Comparison of ENCODE assay signal across 8 cellular contexts in the genomic region with DNA sequence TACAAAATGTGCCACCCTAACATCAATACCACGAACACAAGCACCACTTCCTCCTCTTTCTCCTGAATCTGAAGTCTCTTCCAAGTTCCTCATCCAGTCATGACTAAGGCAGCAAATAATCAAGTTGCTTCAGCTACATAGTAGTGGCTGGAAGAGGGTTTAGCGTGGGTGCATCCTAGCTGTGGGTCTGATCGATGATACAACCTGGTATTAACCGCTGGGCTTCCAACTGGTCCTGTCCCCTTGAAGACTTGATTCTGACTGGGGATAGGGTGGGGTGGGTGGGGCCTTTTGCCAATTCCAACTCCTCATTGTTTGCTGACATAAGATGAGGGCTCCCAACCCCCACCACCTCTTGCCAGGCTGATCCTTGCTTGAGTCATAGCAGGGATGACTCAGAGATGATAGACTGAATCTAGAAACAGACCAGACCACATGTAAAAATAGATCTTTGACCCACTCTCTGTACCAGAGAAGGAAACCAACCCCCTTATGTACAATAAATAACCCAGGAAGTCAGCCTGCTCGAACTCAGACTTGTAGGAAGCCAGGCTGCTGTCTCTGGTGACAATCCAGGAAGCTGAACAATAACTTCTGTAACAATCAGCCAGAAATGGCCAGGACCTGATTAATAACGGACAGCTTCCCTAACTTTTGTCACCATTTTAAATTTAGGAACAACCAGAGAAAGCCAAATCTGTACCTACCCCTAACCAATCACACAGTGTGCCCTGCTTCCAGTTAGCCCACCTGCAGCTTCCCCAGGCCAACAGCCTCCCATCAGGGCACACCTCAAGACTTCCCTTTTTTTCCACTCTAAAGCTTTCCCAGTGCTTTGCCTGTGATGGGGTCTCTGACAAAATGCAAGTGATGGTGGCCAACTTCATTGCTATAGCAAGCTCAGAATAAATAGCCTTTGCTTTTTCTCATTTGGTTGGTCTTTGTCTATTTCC.
DNase-seq lines count a peak whose midpoint lies in the region; ATAC-seq and TF ChIP-seq lines count a peak whose summit lies in the region.

No MANE protein-coding gene starts in this region.

- H3K27ac ChIP-seq in PC-3 (ENCODE audit: low read length) = peak overlapping the region; percentile 92

- H3K4me3 Mint-ChIP-seq in activated naive CD8-positive, alpha-beta T cell treated with anti-CD3 and anti-CD28 coated beads, Interleukin-2, amount 50 U/mL, for 24 hours = peak overlapping the region; percentile 41
- H3K4me3 Mint-ChIP-seq in stimulated activated memory B cell treated with anti-CD40 and anti-IgM and Interleukin-4, amounts not matched to agents 10 μg/mL and 1 μg/mL and 100 μg/mL, for 72 hours = no peak overlapping the region

- no peaks in the 10 kb centered on the region for H3K9me3 ChIP-seq in PC-3 (ENCODE audit: low read length)

- no peaks in the 10 kb centered on the region for H4K20me1 ChIP-seq in PC-3 (ENCODE audit: low read length)

- peak; percentile 96 for DNase-seq in A172 (ENCODE audit: low spot score)
- peak; percentile 95 for DNase-seq in PC-3
- DNase-seq in activated naive CD8-positive, alpha-beta T cell treated with anti-CD3 and anti-CD28 coated beads, Interleukin-2, amount 50 U/mL, for 24 hours = peak; percentile 67
- DNase-seq in kidney glomerular epithelial cell (lab: John Stamatoyannopoulos, UW) = peak; percentile 94
- no peak for DNase-seq in cortex of kidney (lab: John Stamatoyannopoulos, UW)

- intact Hi-C loops in PC-3 (cut with micrococcal nuclease) = loop anchor here (1.0 to 10.0 kb wide), 10 partner anchors 17 to 1680 kb away; no protein-coding TSS in a partner anchor

- no peaks in the 10 kb centered on the region for H3F3A ChIP-seq in PC-3 (ENCODE audit: low read length, unreplicated experiment)

- no peaks in the 10 kb centered on the region for H3K27me3 ChIP-seq in PC-3 (ENCODE audit: low read length)

- peak overlapping the region; percentile 79 for H3K27ac Mint-ChIP-seq in activated naive CD8-positive, alpha-beta T cell treated with anti-CD3 and anti-CD28 coated beads, Interleukin-2, amount 50 U/mL, for 24 hours
- no peak overlapping the region for H3K27ac Mint-ChIP-seq in stimulated activated memory B cell treated with anti-CD40 and anti-IgM and Interleukin-4, amounts not matched to agents 10 μg/mL and 1 μg/mL and 100 μg/mL, for 72 hours

- H3K4me3 ChIP-seq in PC-3 (ENCODE audit: low read length) = peak overlapping the region; percentile 53

- BruUV-seq in PC-3 (replicated peaks; lab: Mats Ljungman, UMichigan) = no TSS peak

- POLR2A ChIA-PET in PC-3 (lab: Charles Lee; ENCODE audit: unreplicated experiment) = interaction anchor here (1.1 kb wide), 1 partner anchor 18 kb away, joined by 5 read pairs; no protein-coding TSS in a partner anchor

- peak overlapping the region; percentile 77 for H3K4me2 ChIP-seq in PC-3 (ENCODE audit: low read length)

- H3K27me3 Mint-ChIP-seq in activated naive CD8-positive, alpha-beta T cell treated with anti-CD3 and anti-CD28 coated beads, Interleukin-2, amount 50 U/mL, for 24 hours = peaks cover 3% of the 10 kb centered on the region
- no peaks in the 10 kb centered on the region for H3K27me3 Mint-ChIP-seq in stimulated activated memory B cell treated with anti-CD40 and anti-IgM and Interleukin-4, amounts not matched to agents 10 μg/mL and 1 μg/mL and 100 μg/mL, for 72 hours

- CTCF ChIA-PET in PC-3 (lab: Charles Lee) = no interaction called here

- no peak for TF ChIP-seq CTCF in PC-3 (conservative IDR thresholded peaks at IDR 0.05; ENCODE audit: low read depth, low read length)

- peak overlapping the region; percentile 48; the same call in 1 of the 2 replicates for H2AFZ ChIP-seq in PC-3 (ENCODE audit: low read length)

- H3K36me3 Mint-ChIP-seq in activated naive CD8-positive, alpha-beta T cell treated with anti-CD3 and anti-CD28 coated beads, Interleukin-2, amount 50 U/mL, for 24 hours (ENCODE audit: low read depth) = no peaks in the 10 kb centered on the region
- H3K36me3 Mint-ChIP-seq in stimulated activated memory B cell treated with anti-CD40 and anti-IgM and Interleukin-4, amounts not matched to agents 10 μg/mL and 1 μg/mL and 100 μg/mL, for 72 hours = no peaks in the 10 kb centered on the region

- peaks cover 38% of the 10 kb centered on the region for H3K4me1 ChIP-seq in PC-3 (ENCODE audit: insufficient read depth, low read length)

- H3K4me1 Mint-ChIP-seq in activated naive CD8-positive, alpha-beta T cell treated with anti-CD3 and anti-CD28 coated beads, Interleukin-2, amount 50 U/mL, for 24 hours = peaks cover 48% of the 10 kb centered on the region
- H3K4me1 Mint-ChIP-seq in stimulated activated memory B cell treated with anti-CD40 and anti-IgM and Interleukin-4, amounts not matched to agents 10 μg/mL and 1 μg/mL and 100 μg/mL, for 72 hours = peaks cover 12% of the 10 kb centered on the region

- no peaks in the 10 kb centered on the region for H3K79me2 ChIP-seq in PC-3 (ENCODE audit: low read length)

- H3K36me3 ChIP-seq in PC-3 (ENCODE audit: low read depth, low read length) = no peaks in the 10 kb centered on the region

- peak; percentile 98 for ATAC-seq in GM18511 (IDR thresholded peaks at IDR 0.05; ENCODE audit: unreplicated experiment)
- peak; percentile 97 for ATAC-seq in HG02943 (IDR thresholded peaks at IDR 0.05; ENCODE audit: low read depth, unreplicated experiment)
- peak; percentile 77 for ATAC-seq in PC-3
- peak; percentile 94 for ATAC-seq in activated naive CD8-positive, alpha-beta T cell treated with anti-CD3 and anti-CD28 coated beads, Interleukin-2, amount 50 U/mL, for 24 hours
- peak; percentile 86 for ATAC-seq in stimulated activated memory B cell treated with anti-CD40 and anti-IgM and Interleukin-4, amounts not matched to agents 10 μg/mL and 1 μg/mL and 100 μg/mL, for 72 hours

- peak overlapping the region; percentile 60 for H3K9ac ChIP-seq in PC-3 (ENCODE audit: low read length)

- no peaks in the 10 kb centered on the region for H3K9me2 ChIP-seq in PC-3 (replicated peaks; ENCODE audit: low read length)

- no peaks in the 10 kb centered on the region for H3K9me3 Mint-ChIP-seq in activated naive CD8-positive, alpha-beta T cell treated with anti-CD3 and anti-CD28 coated beads, Interleukin-2, amount 50 U/mL, for 24 hours
- no peaks in the 10 kb centered on the region for H3K9me3 Mint-ChIP-seq in stimulated activated memory B cell treated with anti-CD40 and anti-IgM and Interleukin-4, amounts not matched to agents 10 μg/mL and 1 μg/mL and 100 μg/mL, for 72 hours
